ENCODE assay signal across 1 cellular context in genomic region chr9:130925050-130925678, GRCh38.
TF ChIP-seq lines count a peak whose summit lies in the region.

No MANE protein-coding gene starts in this region.

TF ChIP-seq in K562, 482 proteins besides CTCF, POLR2A, EP300 and RAD21:
- no peak for TF ChIP-seq CSDE1 (IDR thresholded peaks at IDR 0.05)
- TF ChIP-seq ZNF134 (CRISPR knock-in tag; conservative IDR thresholded peaks at IDR 0.05): no peak
- no peak for TF ChIP-seq CGGBP1 (CRISPR knock-in tag; IDR thresholded peaks at IDR 0.05)
- TF ChIP-seq GABPB2 (CRISPR knock-in tag; conservative IDR thresholded peaks at IDR 0.05): no peak
- TF ChIP-seq FOS (IDR thresholded peaks at IDR 0.05; ENCODE audit: extremely low read depth, insufficient read length): no peak
- TF ChIP-seq HCFC1 (IDR thresholded peaks at IDR 0.05; ENCODE audit: low read depth, low read length): peak; percentile 40; the same call in 1 of the 2 replicates
- TF ChIP-seq ZNF124 (CRISPR knock-in tag; IDR thresholded peaks at IDR 0.05): no peak
- no peak for TF ChIP-seq ATF7 (IDR thresholded peaks at IDR 0.05)
- TF ChIP-seq BCLAF1 (IDR thresholded peaks at IDR 0.05; ENCODE audit: borderline replicate concordance in 1 of 2, control insufficient read depth in 1 of 2, low read depth in 2 of 2, low read length in 1 of 2): no peak
- TF ChIP-seq PATZ1 (CRISPR knock-in tag; IDR thresholded peaks at IDR 0.05; ENCODE audit: borderline replicate concordance): no peak
- no peak for TF ChIP-seq CHD1 (IDR thresholded peaks at IDR 0.05; ENCODE audit: low read length)
- no peak for TF ChIP-seq ZNF561 (CRISPR knock-in tag; conservative IDR thresholded peaks at IDR 0.05)
- no peak for TF ChIP-seq NEUROD1 (IDR thresholded peaks at IDR 0.05; ENCODE audit: borderline replicate concordance, low read depth, low read length, partially characterized antibody)
- TF ChIP-seq KLF6 (CRISPR knock-in tag; IDR thresholded peaks at IDR 0.05; ENCODE audit: borderline replicate concordance): no peak
- TF ChIP-seq ZNF77 (CRISPR knock-in tag; IDR thresholded peaks at IDR 0.05): no peak
- no peak for TF ChIP-seq XRCC4 (IDR thresholded peaks at IDR 0.05; ENCODE audit: extremely low read depth, insufficient read depth, insufficient read length)
- no peak for TF ChIP-seq KLF13 (tag; IDR thresholded peaks at IDR 0.05; ENCODE audit: borderline replicate concordance, low read depth)
- no peak for TF ChIP-seq HDAC8 (tag; IDR thresholded peaks at IDR 0.05)
- TF ChIP-seq BCL6 (CRISPR knock-in tag; IDR thresholded peaks at IDR 0.05): no peak
- no peak for TF ChIP-seq LARP7 (IDR thresholded peaks at IDR 0.05)
- TF ChIP-seq SRSF3 (IDR thresholded peaks at IDR 0.05; ENCODE audit: insufficient read depth, low read length): no peak
- no peak for TF ChIP-seq BACH1 (tag; IDR thresholded peaks at IDR 0.05)
- peak in 1 of 2 experiments; percentile 57; a peak in 1 of 4 replicates for TF ChIP-seq SIN3A (IDR thresholded peaks at IDR 0.05; ENCODE audit: borderline replicate concordance in 2 of 2, control insufficient read depth in 1 of 2, low read depth in 2 of 2, low read length in 2 of 2)
- no peak for TF ChIP-seq ZC3H8 (IDR thresholded peaks at IDR 0.05)
- TF ChIP-seq CHD2 (IDR thresholded peaks at IDR 0.05; ENCODE audit: low read depth, low read length): 0 out of 2 replicates have a peak, but pooled peaks have one; percentile 13
